In the genomic region with DNA sequence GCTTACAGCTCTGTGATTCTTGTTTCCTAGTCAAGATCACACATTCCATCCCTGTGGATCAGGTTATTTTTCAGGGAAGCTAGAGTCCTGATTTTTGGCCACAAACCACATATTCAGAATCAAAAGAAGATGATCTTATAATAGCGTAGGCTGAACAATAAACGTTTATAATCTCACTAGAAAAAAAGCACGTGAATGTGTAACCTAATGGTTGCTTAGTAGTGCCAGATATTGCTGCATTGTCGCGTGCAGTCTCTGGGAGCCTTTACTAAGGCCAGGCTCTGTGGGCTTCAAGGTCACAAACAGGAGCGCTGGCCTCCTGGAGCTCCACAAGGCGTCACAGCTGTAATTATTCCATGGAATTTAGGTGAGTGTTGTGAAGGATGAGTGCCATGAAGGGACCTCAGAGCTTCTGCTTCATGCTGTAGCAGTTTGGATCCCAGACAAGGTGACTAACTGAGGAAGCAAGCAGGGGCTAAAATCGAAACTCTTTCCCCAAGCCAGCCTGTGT, we compare ENCODE assay signal across 11 cellular contexts. TPM values are rescaled to one million over a fixed set of nuclear protein-coding genes. Genes with fewer than 3 reads are reported as not detected.
DNase-seq lines count a peak whose midpoint lies in the region; ATAC-seq lines count a peak whose summit lies in the region.
"Had no signal": no experiment of that assay in that cellular context is flagged by ENCODE, and none has a peak within 500 bp of the region (broad histone marks: within the 10 kb centered on the region; RNA-seq: fewer than 3 reads in every experiment).

No MANE protein-coding gene starts in this region.

- ATAC-seq in activated T-helper 17 cell treated with anti-CD3 and anti-CD28 coated beads, Interleukin-2, amount 50 U/mL, for 72 hours (replicated peaks): no peak
- no peak for ATAC-seq in HG03457 (IDR thresholded peaks at IDR 0.05; ENCODE audit: unreplicated experiment)

- peaks cover 38% of the 10 kb centered on the region for H3K36me3 Mint-ChIP-seq in T-helper 2 cell treated with Interferon-gamma antibody and Interleukin-4, amounts not matched to agents 5 μg/mL and 100 μg/mL, for 36 hours (ENCODE audit: low read depth)
- H3K36me3 Mint-ChIP-seq in activated T-helper 17 cell treated with anti-CD3 and anti-CD28 coated beads, Interleukin-2, amount 50 U/mL, for 72 hours (ENCODE audit: low read depth): peaks cover 60% of the 10 kb centered on the region

- H3K27me3 Mint-ChIP-seq in T-helper 2 cell treated with Interferon-gamma antibody and Interleukin-4, amounts not matched to agents 5 μg/mL and 100 μg/mL, for 36 hours (ENCODE audit: low read depth): no peaks in the 10 kb centered on the region
- no peaks in the 10 kb centered on the region for H3K27me3 Mint-ChIP-seq in activated T-helper 17 cell treated with anti-CD3 and anti-CD28 coated beads, Interleukin-2, amount 50 U/mL, for 72 hours

- peaks cover 61% of the 10 kb centered on the region for H3K4me1 Mint-ChIP-seq in T-helper 2 cell treated with Interferon-gamma antibody and Interleukin-4, amounts not matched to agents 5 μg/mL and 100 μg/mL, for 36 hours (ENCODE audit: low read depth)
- peaks cover 47% of the 10 kb centered on the region for H3K4me1 Mint-ChIP-seq in activated T-helper 17 cell treated with anti-CD3 and anti-CD28 coated beads, Interleukin-2, amount 50 U/mL, for 72 hours

- H3K27ac Mint-ChIP-seq in T-helper 2 cell treated with Interferon-gamma antibody and Interleukin-4, amounts not matched to agents 5 μg/mL and 100 μg/mL, for 36 hours: peak overlapping the region; percentile 93
- peak overlapping the region; percentile 53 for H3K27ac Mint-ChIP-seq in activated T-helper 17 cell treated with anti-CD3 and anti-CD28 coated beads, Interleukin-2, amount 50 U/mL, for 72 hours

- peak overlapping the region in 1 of 2 donors; percentile 42 for H3K9ac ChIP-seq in stomach smooth muscle (ENCODE audit: low read length in 2 of 2)

- no peaks in the 10 kb centered on the region for H3K27me3 ChIP-seq in layer of hippocampus (ENCODE audit: control insufficient read depth, insufficient read depth, low read length)
- no peaks in the 10 kb centered on the region for H3K27me3 ChIP-seq in stomach smooth muscle (ENCODE audit: control insufficient read depth in 1 of 2, insufficient read depth in 2 of 2, low read length in 2 of 2)

- no peaks in the 10 kb centered on the region for H3K9me3 ChIP-seq in stomach smooth muscle (ENCODE audit: control insufficient read depth in 2 of 2, low read length in 2 of 2)

- H3K4me3 ChIP-seq in stomach smooth muscle (ENCODE audit: low read length in 2 of 2): peak overlapping the region; percentile 5 to 47

- H3K4me1 ChIP-seq in stomach smooth muscle (ENCODE audit: control insufficient read depth, insufficient read depth, low read length): peaks cover 13% of the 10 kb centered on the region

- DNase-seq in T-helper 2 cell treated with Interferon-gamma antibody and Interleukin-4, amounts not matched to agents 5 μg/mL and 100 μg/mL, for 36 hours (ENCODE audit: low spot score): no peak
- DNase-seq in T-helper 2 cell (no peak), NCI-H2029 (lab: John Stamatoyannopoulos, UW) (no peak), NCI-H2107 treated with DMSO at 0.1 percent for 48 hours (lab: John Stamatoyannopoulos, UW; ENCODE audit: unreplicated experiment) (no peak)
- DNase-seq: amniotic stem cell; NCI-H1048; stimulated activated CD4-positive, alpha-beta T cell treated with anti-CD3 and anti-CD28 coated beads, Interleukin-4, amount 100 ng/mL, for 24 hours had no signal

- H3K27ac ChIP-seq in layer of hippocampus (ENCODE audit: low read depth, low read length) (peak overlapping the region; percentile 38), stomach smooth muscle (ENCODE audit: low read length) (no peak overlapping the region)

- peak overlapping the region; percentile 64 for H3K4me3 Mint-ChIP-seq in T-helper 2 cell treated with Interferon-gamma antibody and Interleukin-4, amounts not matched to agents 5 μg/mL and 100 μg/mL, for 36 hours
- peak overlapping the region; percentile 70 for H3K4me3 Mint-ChIP-seq in activated T-helper 17 cell treated with anti-CD3 and anti-CD28 coated beads, Interleukin-2, amount 50 U/mL, for 72 hours

- H3K36me3 ChIP-seq in stomach smooth muscle (ENCODE audit: control insufficient read depth in 2 of 2, insufficient read depth in 2 of 2, low read length in 2 of 2): no peaks in the 10 kb centered on the region

- H3K9me3 Mint-ChIP-seq in T-helper 2 cell treated with Interferon-gamma antibody and Interleukin-4, amounts not matched to agents 5 μg/mL and 100 μg/mL, for 36 hours: no peaks in the 10 kb centered on the region
- H3K9me3 Mint-ChIP-seq in activated T-helper 17 cell treated with anti-CD3 and anti-CD28 coated beads, Interleukin-2, amount 50 U/mL, for 72 hours: no peaks in the 10 kb centered on the region

RNA-seq across cellular contexts. Expression of a gene that starts 17.4 kb away (rescaled TPM):
- total RNA-seq in activated T-helper 17 cell treated with anti-CD3 and anti-CD28 coated beads, Interleukin-2, amount 50 U/mL, for 72 hours: 10 to 100 TPM; 41.1 to 95.4 TPM

RNA-seq across cellular contexts. Expression of a gene that starts 38.6 kb away (rescaled TPM):
- 10 to 100 TPM; 25.2 to 32.7 TPM for total RNA-seq in activated T-helper 17 cell treated with anti-CD3 and anti-CD28 coated beads, Interleukin-2, amount 50 U/mL, for 72 hours

RNA-seq across cellular contexts. Expression of a gene that starts 50.8 kb away (rescaled TPM):
- 10 to 100 TPM in 1 of 2 donors, 1 to 10 TPM in 1; 8.7 to 42.2 TPM for total RNA-seq in activated T-helper 17 cell treated with anti-CD3 and anti-CD28 coated beads, Interleukin-2, amount 50 U/mL, for 72 hours
